In genomic region chr15:47987908-47988532, GRCh38 we compare ENCODE assay signal across 8 cellular contexts.
DNase-seq lines count a peak whose midpoint lies in the region; ATAC-seq, FAIRE-seq and TF ChIP-seq lines count a peak whose summit lies in the region.

No MANE protein-coding gene starts in this region.

- no peaks in the 10 kb centered on the region for H3K9me3 ChIP-seq in transverse colon

- no peaks in the 10 kb centered on the region for H3K9me3 Mint-ChIP-seq in activated T-cell treated with anti-CD3 and anti-CD28 coated beads, Interleukin-2, amount 50 U/mL, for 72 hours
- no peaks in the 10 kb centered on the region for H3K9me3 Mint-ChIP-seq in activated T-cell treated with anti-CD3 and anti-CD28 coated beads, Interleukin-2, amount 50 U/mL, for 24 hours

- no peak overlapping the region for H3K27ac ChIP-seq in transverse colon

- in situ Hi-C loops in transverse colon (cut with MboI; ENCODE audit: low pct_ligation_motif_present in 1 of 4, low pct_unique_long_range_greater_than_20kb in 1 of 4, low sequenced_read_pairs in 3 of 4) = loop anchor here (5.0 to 25.0 kb wide), 7 partner anchors 276 to 1676 kb away; partner anchors contain the start of gene SEMA6D (in 1 of the 4)

- TF ChIP-seq CTCF in cardiac fibroblast (IDR thresholded peaks at IDR 0.05; ENCODE audit: low read depth, low read length) (peak; percentile 58), transverse colon (IDR thresholded peaks at IDR 0.05) (peak; percentile 67 to 73 (median 68))

- no peak overlapping the region for H3K27ac Mint-ChIP-seq in activated T-cell treated with anti-CD3 and anti-CD28 coated beads, Interleukin-2, amount 50 U/mL, for 72 hours
- no peak overlapping the region for H3K27ac Mint-ChIP-seq in activated T-cell treated with anti-CD3 and anti-CD28 coated beads, Interleukin-2, amount 50 U/mL, for 24 hours

- ATAC-seq in activated T-cell treated with anti-CD3 and anti-CD28 coated beads, Interleukin-2, amount 50 U/mL, for 72 hours (replicated peaks in 1 of 2) = peak; percentile 70 to 74
- ATAC-seq in GM21737 (IDR thresholded peaks at IDR 0.05; ENCODE audit: unreplicated experiment) = peak; percentile 87

- H3K4me3 Mint-ChIP-seq in activated T-cell treated with anti-CD3 and anti-CD28 coated beads, Interleukin-2, amount 50 U/mL, for 72 hours = no peak overlapping the region
- no peak overlapping the region for H3K4me3 Mint-ChIP-seq in activated T-cell treated with anti-CD3 and anti-CD28 coated beads, Interleukin-2, amount 50 U/mL, for 24 hours

- no peaks in the 10 kb centered on the region for H3K27me3 ChIP-seq in transverse colon

- H3K36me3 Mint-ChIP-seq in activated T-cell treated with anti-CD3 and anti-CD28 coated beads, Interleukin-2, amount 50 U/mL, for 72 hours (ENCODE audit: insufficient read depth in 2 of 2) = no peaks in the 10 kb centered on the region
- no peaks in the 10 kb centered on the region for H3K36me3 Mint-ChIP-seq in activated T-cell treated with anti-CD3 and anti-CD28 coated beads, Interleukin-2, amount 50 U/mL, for 24 hours (ENCODE audit: low read depth)

- H3K27me3 Mint-ChIP-seq in activated T-cell treated with anti-CD3 and anti-CD28 coated beads, Interleukin-2, amount 50 U/mL, for 72 hours (ENCODE audit: low read depth) = peaks cover 18% of the 10 kb centered on the region
- H3K27me3 Mint-ChIP-seq in activated T-cell treated with anti-CD3 and anti-CD28 coated beads, Interleukin-2, amount 50 U/mL, for 24 hours = no peaks in the 10 kb centered on the region

- H3K4me3 ChIP-seq in cardiac fibroblast (replicated peaks in 1 of 2; ENCODE audit: low read depth in 2 of 2, low read length in 2 of 2) = no peak overlapping the region
- H3K4me3 ChIP-seq in transverse colon = no peak overlapping the region

- no peaks in the 10 kb centered on the region for H3K4me1 Mint-ChIP-seq in activated T-cell treated with anti-CD3 and anti-CD28 coated beads, Interleukin-2, amount 50 U/mL, for 72 hours (ENCODE audit: low read depth)
- H3K4me1 Mint-ChIP-seq in activated T-cell treated with anti-CD3 and anti-CD28 coated beads, Interleukin-2, amount 50 U/mL, for 24 hours (ENCODE audit: low read depth) = no peaks in the 10 kb centered on the region

- TF ChIP-seq EP300 in transverse colon (IDR thresholded peaks at IDR 0.05; ENCODE audit: low read depth) = no peak

- no peak for TF ChIP-seq POLR2A in transverse colon (IDR thresholded peaks at IDR 0.05)

- FAIRE-seq in HTR-8/SVneo (lab: Jason Lieb, UNC) = no peak

- H3K4me1 ChIP-seq in transverse colon = peaks cover 0 to 5% (median 0%) of the 10 kb centered on the region in 4 donors

- peak; percentile 13 to 28 for DNase-seq in activated T-cell treated with anti-CD3 and anti-CD28 coated beads, Interleukin-2, amount 50 U/mL, for 72 hours
- DNase-seq in activated T-cell treated with anti-CD3 and anti-CD28 coated beads, Interleukin-2, amount 50 U/mL, for 24 hours = no peak
- DNase-seq in HTR-8/SVneo (ENCODE audit: insufficient read length, low spot score) (peak; percentile 40), NOMO-1 treated with dmso at 0.1 percent for 144 hours (lab: John Stamatoyannopoulos, UW; ENCODE audit: unreplicated experiment) (peak; percentile 39), cardiac fibroblast (ENCODE audit: low read depth in 2 of 2) (peak; percentile 80 to 82), left kidney (ENCODE audit: low read depth, low spot score) (peak; percentile 82), transverse colon (no peak)

- no peaks in the 10 kb centered on the region for H3K36me3 ChIP-seq in transverse colon

- WGBS in transverse colon (ENCODE audit: low coverage in 1 of 2), 2 donors = 14 to 62% methylated on average over 1 to 3 of the region's 3 CpGs

- intact Hi-C loops in transverse colon (cut with DNase I; ENCODE audit: low total_unique reads) = no loop called here

Comparison
In these comparisons a context has a peak if more than half of its experiments do, and no peak if none do; other contexts are left out.
1. DNase-seq: peak in activated T-cell treated with anti-CD3 and anti-CD28 coated beads, Interleukin-2, amount 50 U/mL, for 72 hours (2 of 2), HTR-8/SVneo (single experiment), NOMO-1 treated with dmso at 0.1 percent for 144 hours (single experiment), cardiac fibroblast (2 of 2) and left kidney (single experiment); none in activated T-cell treated with anti-CD3 and anti-CD28 coated beads, Interleukin-2, amount 50 U/mL, for 24 hours (single experiment) and transverse colon (single experiment).